Comparison of ENCODE assay signal across 10 cellular contexts in the genomic region with DNA sequence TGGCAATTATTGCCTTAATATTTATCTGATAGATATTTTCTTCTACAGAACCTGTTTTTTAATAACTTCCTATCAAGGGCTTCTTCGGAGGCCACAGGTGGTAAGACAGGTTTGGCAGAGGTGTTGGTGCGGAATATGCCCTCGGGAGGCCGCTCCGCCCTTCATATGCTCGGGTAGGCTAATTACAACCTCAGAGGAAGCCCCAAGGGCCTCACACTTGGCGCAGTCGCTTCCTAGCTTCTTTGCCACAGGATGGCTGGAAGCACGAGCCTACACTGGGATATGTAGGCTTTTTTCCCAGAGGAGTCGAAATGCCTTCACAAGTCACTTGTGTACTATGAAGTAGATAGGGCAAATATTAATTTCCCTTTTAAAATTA.
DNase-seq lines count a peak whose midpoint lies in the region; ATAC-seq and TF ChIP-seq lines count a peak whose summit lies in the region.
"Had no signal": no experiment of that assay in that cellular context is flagged by ENCODE, and none has a peak within 500 bp of the region (broad histone marks: within the 10 kb centered on the region; RNA-seq: fewer than 3 reads in every experiment).

No MANE protein-coding gene starts in this region.

- H3K36me3 ChIP-seq in HEK293 (ENCODE audit: control insufficient read depth in 2 of 2, insufficient read depth in 1 of 2, low read length in 2 of 2) (no peaks in the 10 kb centered on the region), RWPE2 (ENCODE audit: low read depth) (no peaks in the 10 kb centered on the region), hepatocyte (replicated peaks; ENCODE audit: insufficient read depth, low read depth) (no peaks in the 10 kb centered on the region), suprapubic skin (no peaks in the 10 kb centered on the region)

- H3K4me1 ChIP-seq in HEK293 (ENCODE audit: control insufficient read depth, insufficient read depth, low read length) (no peaks in the 10 kb centered on the region), RWPE2 (ENCODE audit: insufficient read depth, poor library complexity, severe bottlenecking) (peaks cover 25% of the 10 kb centered on the region), hepatocyte (ENCODE audit: insufficient read depth) (peaks cover 9% of the 10 kb centered on the region), suprapubic skin (peaks cover 9% of the 10 kb centered on the region)

- CTCF ChIA-PET in HEK293 (lab: Yijun Ruan, JAX): interaction anchor here (0.7 to 2.6 kb wide), 6 partner anchors 9 to 172 kb away, joined by 3 to 27 read pairs (median 5); no protein-coding TSS in a partner anchor

- H4K20me1 ChIP-seq in hepatocyte (ENCODE audit: insufficient read depth, poor library complexity, severe bottlenecking): no peaks in the 10 kb centered on the region

- ATAC-seq in RWPE2 (ENCODE audit: low read depth) (peak; percentile 83), HG03108 (IDR thresholded peaks at IDR 0.05; ENCODE audit: unreplicated experiment) (no peak)

- H2AFZ ChIP-seq in hepatocyte: no peak overlapping the region

- POLR2A ChIA-PET in HEK293 (lab: Yijun Ruan, JAX): no interaction called here

- TF ChIP-seq POLR2A in suprapubic skin (IDR thresholded peaks at IDR 0.05): no peak

- TF ChIP-seq CTCF in HEK293 (tag by site-specific recombination; IDR thresholded peaks at IDR 0.05): no peak
- peak; percentile 27 for TF ChIP-seq CTCF in RWPE2 (IDR thresholded peaks at IDR 0.05; ENCODE audit: poor library complexity, severe bottlenecking)
- no peak for TF ChIP-seq CTCF in hepatocyte (IDR thresholded peaks at IDR 0.05; ENCODE audit: poor library complexity)
- no peak for TF ChIP-seq CTCF in suprapubic skin (IDR thresholded peaks at IDR 0.05)

- TF ChIP-seq EP300 in suprapubic skin (IDR thresholded peaks at IDR 0.05): no peak

- no peak overlapping the region for H3K4me3 ChIP-seq in HEK293 (ENCODE audit: low read depth, low read length)
- H3K4me3 ChIP-seq in RWPE2 (ENCODE audit: severe bottlenecking): no peak overlapping the region
- H3K4me3 ChIP-seq in hepatocyte: no peak overlapping the region
- no peak overlapping the region for H3K4me3 ChIP-seq in suprapubic skin
- H3K4me3 ChIP-seq: SK-N-MC had no signal

- H3K9me2 ChIP-seq in hepatocyte (replicated peaks; ENCODE audit: insufficient read depth): no peaks in the 10 kb centered on the region

- no peaks in the 10 kb centered on the region for H3K9me3 ChIP-seq in HEK293 (ENCODE audit: control insufficient read depth, insufficient read depth, low read depth, low read length)
- no peaks in the 10 kb centered on the region for H3K9me3 ChIP-seq in RWPE2 (ENCODE audit: severe bottlenecking)
- no peaks in the 10 kb centered on the region for H3K9me3 ChIP-seq in hepatocyte (ENCODE audit: low read depth)
- no peaks in the 10 kb centered on the region for H3K9me3 ChIP-seq in suprapubic skin

- WGBS in hepatocyte (ENCODE audit: low lambda C conversion rate, missing lambda C conversion rate): 70% methylated on average over 10 of the region's 10 CpGs
- WGBS in suprapubic skin: 55% methylated on average over 10 of the region's 10 CpGs

- no peaks in the 10 kb centered on the region for H3K79me2 ChIP-seq in hepatocyte

- H3K27me3 ChIP-seq in RWPE2 (ENCODE audit: insufficient read depth, poor library complexity, severe bottlenecking) (no peaks in the 10 kb centered on the region), hepatocyte (no peaks in the 10 kb centered on the region), suprapubic skin (no peaks in the 10 kb centered on the region)

- no peak overlapping the region for H3K27ac ChIP-seq in HEK293 (ENCODE audit: extremely low read depth, low read depth, low read length)
- H3K27ac ChIP-seq in RWPE2 (ENCODE audit: poor library complexity, severe bottlenecking): peak overlapping the region; percentile 88
- peak overlapping the region; percentile 67 for H3K27ac ChIP-seq in hepatocyte
- peak overlapping the region; percentile 76 for H3K27ac ChIP-seq in suprapubic skin
- H3K27ac ChIP-seq: SK-N-MC had no signal

- peak overlapping the region; percentile 19 for H3K4me2 ChIP-seq in hepatocyte

- DNase-seq in RWPE2 (ENCODE audit: low spot score) (peak; percentile 65), hepatocyte (ENCODE audit: low spot score) (no peak), suprapubic skin (ENCODE audit: low spot score in 2 of 2) (peak in 1 of 2 donors; percentile 75), NCI-H774 (lab: John Stamatoyannopoulos, UW) (no peak), OCI-M2 (lab: John Stamatoyannopoulos, UW; ENCODE audit: unreplicated experiment) (no peak)
- DNase-seq: NCI-H1092, nucleus accumbens had no signal

TF ChIP-seq in HEK293, 187 proteins besides CTCF, POLR2A, EP300 and RAD21:
- TF ChIP-seq FEZF1 (tag by site-specific recombination; IDR thresholded peaks at IDR 0.05) (no peak), SCRT2 (tag by site-specific recombination; IDR thresholded peaks at IDR 0.05) (peak; percentile 32; the same call in 1 of the 2 replicates), ZNF701 (tag by site-specific recombination; IDR thresholded peaks at IDR 0.05) (no peak), ZNF747 (tag by site-specific recombination; IDR thresholded peaks at IDR 0.05) (no peak), OVOL3 (tag by site-specific recombination; IDR thresholded peaks at IDR 0.05) (no peak), TRIM28 (IDR thresholded peaks at IDR 0.05; ENCODE audit: borderline replicate concordance, low read length) (0 out of 2 replicates have a peak, but pooled peaks have one; percentile 15), ZNF660 (tag by site-specific recombination; IDR thresholded peaks at IDR 0.05) (no peak), MZF1 (tag by site-specific recombination; IDR thresholded peaks at IDR 0.05; ENCODE audit: borderline replicate concordance) (no peak)
- TF ChIP-seq, protein P1, sequence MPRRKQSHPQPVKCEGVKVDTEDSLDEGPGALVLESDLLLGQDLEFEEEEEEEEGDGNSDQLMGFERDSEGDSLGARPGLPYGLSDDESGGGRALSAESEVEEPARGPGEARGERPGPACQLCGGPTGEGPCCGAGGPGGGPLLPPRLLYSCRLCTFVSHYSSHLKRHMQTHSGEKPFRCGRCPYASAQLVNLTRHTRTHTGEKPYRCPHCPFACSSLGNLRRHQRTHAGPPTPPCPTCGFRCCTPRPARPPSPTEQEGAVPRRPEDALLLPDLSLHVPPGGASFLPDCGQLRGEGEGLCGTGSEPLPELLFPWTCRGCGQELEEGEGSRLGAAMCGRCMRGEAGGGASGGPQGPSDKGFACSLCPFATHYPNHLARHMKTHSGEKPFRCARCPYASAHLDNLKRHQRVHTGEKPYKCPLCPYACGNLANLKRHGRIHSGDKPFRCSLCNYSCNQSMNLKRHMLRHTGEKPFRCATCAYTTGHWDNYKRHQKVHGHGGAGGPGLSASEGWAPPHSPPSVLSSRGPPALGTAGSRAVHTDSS (tag by site-specific recombination; IDR thresholded peaks at IDR 0.05): no peak
